ENCODE assay signal across 5 cellular contexts in the genomic region with DNA sequence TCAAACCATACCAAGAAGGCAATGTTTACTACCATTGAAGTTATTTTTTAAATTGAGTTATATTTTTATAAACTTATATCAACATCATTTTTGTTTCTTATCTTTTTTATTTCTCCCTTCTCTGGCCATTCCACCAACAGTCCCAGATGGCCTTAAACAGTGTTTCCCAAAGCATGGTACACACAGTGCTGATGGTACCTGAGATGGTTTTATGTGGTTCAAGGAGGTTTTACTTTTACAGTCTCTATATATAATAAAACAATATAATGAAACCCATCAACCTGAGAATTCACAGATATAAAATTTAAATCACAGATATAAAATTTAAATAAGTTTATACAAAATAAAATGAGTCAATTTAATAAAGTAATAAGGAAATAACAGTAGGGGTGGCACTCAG.
"Had no signal": no experiment of that assay in that cellular context is flagged by ENCODE, and none has a peak within 500 bp of the region (broad histone marks: within the 10 kb centered on the region; RNA-seq: fewer than 3 reads in every experiment).

No MANE protein-coding gene starts in this region.

- FAIRE-seq: GM12878, GM12892, GM18507 had no signal

- DNase-seq: GDM1, GF-D8 had no signal

- H3K4me3 ChIP-seq: GM12878 had no signal

- ATAC-seq: GM12878 had no signal
